ENCODE assay signal across 23 cellular contexts in genomic region chr14:36450550-36450949, GRCh38.
A peak's percentile ranks its signal among the peaks of the same experiment; 100 is the strongest.
DNase-seq lines count a peak whose midpoint lies in the region; ATAC-seq, FAIRE-seq and TF ChIP-seq lines count a peak whose summit lies in the region.
"Had no signal": no experiment of that assay in that cellular context is flagged by ENCODE, and none has a peak within 500 bp of the region (broad histone marks: within the 10 kb centered on the region; RNA-seq: fewer than 3 reads in every experiment).

No MANE protein-coding gene starts in this region.

- no peaks in the 10 kb centered on the region for H3F3A ChIP-seq in PC-3 (ENCODE audit: low read length, unreplicated experiment)

- ATAC-seq in HepG2 = no peak
- ATAC-seq in right lobe of liver = no peak
- peak; percentile 59; the same call in 1 of the 2 replicates for ATAC-seq in PC-3
- no peak for ATAC-seq in GM19328 (IDR thresholded peaks at IDR 0.05; ENCODE audit: unreplicated experiment)
- ATAC-seq: activated naive CD4-positive, alpha-beta T cell treated with anti-CD3 and anti-CD28 coated beads, Interleukin-2, amount 50 U/mL, for 72 hours; activated T-helper 17 cell treated with anti-CD3 and anti-CD28 coated beads, Interleukin-2, amount 50 U/mL, for 72 hours; gastroesophageal sphincter had no signal

- no peaks in the 10 kb centered on the region for H3K9me2 ChIP-seq in PC-3 (replicated peaks; ENCODE audit: low read length)

- H3K79me2 ChIP-seq in HepG2 (ENCODE audit: insufficient read depth, low read length) (no peaks in the 10 kb centered on the region), PC-3 (ENCODE audit: low read length) (no peaks in the 10 kb centered on the region), keratinocyte (ENCODE audit: control insufficient read depth, insufficient read depth, low read length) (no peaks in the 10 kb centered on the region)

- TF ChIP-seq RAD21 in HepG2 (CRISPR knock-in tag; IDR thresholded peaks at IDR 0.05) = no peak

- H3K27ac ChIP-seq in HepG2 (ENCODE audit: extremely low read length, insufficient read depth, low read length) (no peak overlapping the region), right lobe of liver (no peak overlapping the region), PC-3 (ENCODE audit: low read length) (no peak overlapping the region), keratinocyte (ENCODE audit: control insufficient read depth, insufficient read depth, low read length) (no peak overlapping the region)
- H3K27ac ChIP-seq: esophagus squamous epithelium, gastroesophageal sphincter had no signal

- H3K36me3 ChIP-seq in HepG2 (replicated peaks in 1 of 2; ENCODE audit: control insufficient read depth in 1 of 2, insufficient read depth in 2 of 2, low read length in 2 of 2) (no peaks in the 10 kb centered on the region), right lobe of liver (no peaks in the 10 kb centered on the region), PC-3 (ENCODE audit: low read depth, low read length) (no peaks in the 10 kb centered on the region), keratinocyte (ENCODE audit: control insufficient read depth in 2 of 2, extremely low read depth in 1 of 2, insufficient read depth in 2 of 2, low read length in 2 of 2) (no peaks in the 10 kb centered on the region)
- H3K36me3 ChIP-seq: esophagus squamous epithelium, gastroesophageal sphincter had no signal

- POLR2A ChIA-PET in HepG2 (lab: Yijun Ruan, JAX) = no interaction called here
- POLR2A ChIA-PET in PC-3 (lab: Charles Lee; ENCODE audit: unreplicated experiment) = interaction anchor here (0.5 kb wide), 1 partner anchor 490 kb away, joined by 3 read pairs; no protein-coding TSS in a partner anchor

- H4K20me1 ChIP-seq in HepG2 (ENCODE audit: insufficient read depth, low read length) (no peaks in the 10 kb centered on the region), PC-3 (ENCODE audit: low read length) (no peaks in the 10 kb centered on the region), keratinocyte (ENCODE audit: control insufficient read depth, extremely low read depth, insufficient read depth, low read length) (no peaks in the 10 kb centered on the region)

- in situ Hi-C loops in HepG2 (cut with HindIII; ENCODE audit: extremely low pct_ligation_motif_present, low pct_unique_long_range_greater_than_20kb) = no loop called here

- no peak overlapping the region for H2AFZ ChIP-seq in HepG2 (ENCODE audit: low read length)
- H2AFZ ChIP-seq in PC-3 (ENCODE audit: low read length) = no peak overlapping the region
- no peak overlapping the region for H2AFZ ChIP-seq in keratinocyte (ENCODE audit: control insufficient read depth, low read length)

- H3K9ac ChIP-seq in HepG2 (ENCODE audit: insufficient read depth, low read depth, low read length) = no peak overlapping the region
- no peak overlapping the region for H3K9ac ChIP-seq in PC-3 (ENCODE audit: low read length)
- H3K9ac ChIP-seq in keratinocyte (ENCODE audit: control insufficient read depth, extremely low read depth, insufficient read depth, low read length) = no peak overlapping the region

- CTCF ChIA-PET in HepG2 (lab: Yijun Ruan, JAX; ENCODE audit: low intra/inter-chr PET ratio, low total read pairs) = no interaction called here
- CTCF ChIA-PET in PC-3 (lab: Charles Lee) = interaction anchor here (0.6 kb wide), 1 partner anchor 14 kb away, joined by 3 read pairs; no protein-coding TSS in a partner anchor

- TF ChIP-seq CTCF in HepG2 (CRISPR knock-in tag; IDR thresholded peaks at IDR 0.05) (no peak), right lobe of liver (IDR thresholded peaks at IDR 0.05) (no peak), PC-3 (conservative IDR thresholded peaks at IDR 0.05; ENCODE audit: low read depth, low read length) (peak; percentile 41), keratinocyte (optimal IDR thresholded peaks at IDR 0.05 in 1 of 3, IDR thresholded peaks at IDR 0.05 in 1 of 3, conservative IDR thresholded peaks at IDR 0.05 in 1 of 3; ENCODE audit: extremely low read depth in 1 of 3, insufficient read depth in 2 of 3, low read length in 3 of 3) (peak; percentile 14 to 52 (median 31))

- H3K4me2 ChIP-seq in HepG2 (ENCODE audit: low read depth, low read length) (no peak overlapping the region), PC-3 (ENCODE audit: low read length) (no peak overlapping the region), keratinocyte (ENCODE audit: control insufficient read depth, extremely low read depth, insufficient read depth, low read depth, low read length) (no peak overlapping the region)

- H3K4me1 ChIP-seq in HepG2 (ENCODE audit: insufficient read depth, low read length) (peaks cover 15% of the 10 kb centered on the region), right lobe of liver (peaks cover 0 to 26% (median 9%) of the 10 kb centered on the region in 4 donors), PC-3 (ENCODE audit: insufficient read depth, low read length) (no peaks in the 10 kb centered on the region), keratinocyte (ENCODE audit: control insufficient read depth, extremely low read depth, insufficient read depth, low read length) (no peaks in the 10 kb centered on the region)
- H3K4me1 ChIP-seq: esophagus squamous epithelium, gastroesophageal sphincter had no signal

- TF ChIP-seq EP300 in HepG2 (IDR thresholded peaks at IDR 0.05; ENCODE audit: low read depth in 2 of 2, low read length in 2 of 2) (no peak), HepG2 (CRISPR knock-in tag; IDR thresholded peaks at IDR 0.05; ENCODE audit: borderline replicate concordance) (no peak)

- intact Hi-C loops in HepG2 (cut with micrococcal nuclease; ENCODE audit: unreplicated experiment) = no loop called here
- intact Hi-C loops in right lobe of liver (cut with DNase I) = no loop called here
- intact Hi-C loops in PC-3 (cut with micrococcal nuclease) = no loop called here

- DNase-seq in HepG2 (ENCODE audit: low spot score) (no peak), right lobe of liver (no peak), PC-3 (peak; percentile 39), keratinocyte (ENCODE audit: low read depth, low spot score) (no peak), HPDE6-E6E7 (ENCODE audit: extremely low spot score) (no peak), NCI-H187 treated with DMSO at 0.1 percent for 48 hours (lab: John Stamatoyannopoulos, UW) (no peak), NCI-H2227 treated with DMSO at 0.1 percent for 48 hours (lab: John Stamatoyannopoulos, UW) (no peak)
- DNase-seq: activated CD4-positive, alpha-beta T cell treated with anti-CD3 and anti-CD28 coated beads, Interleukin-2, amount 50 U/mL, for 4 hours; activated CD8-positive, alpha-beta memory T cell treated with anti-CD3 and anti-CD28 coated beads, Interleukin-2, amount 50 U/mL, for 4 hours; anterior cingulate cortex; esophagus squamous epithelium; hypothalamus; islet precursor cell; NCI-H1105; NCI-H774; OCI-M1; Right ventricle myocardium superior; T-helper 9 cell; trophoblast cell had no signal

- 68% methylated on average over 4 of the region's 4 CpGs for WGBS in HepG2 (ENCODE audit: low lambda C conversion rate)
- 94% methylated on average over 4 of the region's 4 CpGs for WGBS in right lobe of liver (ENCODE audit: insufficient coverage, low coverage, low lambda C conversion rate, missing lambda C conversion rate)

- BruUV-seq in HepG2 (replicated peaks; lab: Mats Ljungman, UMichigan) (no TSS peak), PC-3 (replicated peaks; lab: Mats Ljungman, UMichigan) (no TSS peak)

- H3K27me3 ChIP-seq in HepG2 (ENCODE audit: control insufficient read depth in 1 of 2, insufficient read depth in 2 of 2, low read length in 2 of 2) (no peaks in the 10 kb centered on the region), right lobe of liver (no peaks in the 10 kb centered on the region), PC-3 (ENCODE audit: low read length) (peaks cover 46% of the 10 kb centered on the region), keratinocyte (ENCODE audit: control insufficient read depth, extremely low read depth, insufficient read depth, low read length) (no peaks in the 10 kb centered on the region)
- H3K27me3 ChIP-seq: esophagus squamous epithelium had no signal

- dilution Hi-C loops in keratinocyte (cut with MboI; ENCODE audit: extremely low pct_ligation_motif_present, low sequenced_read_pairs) = no loop called here

- H3K4me3 ChIP-seq in HepG2 (replicated peaks in 1 of 3; ENCODE audit: insufficient read depth in 1 of 3, low read depth in 2 of 3, low read length in 3 of 3) (no peak overlapping the region), right lobe of liver (no peak overlapping the region), PC-3 (ENCODE audit: low read length) (no peak overlapping the region), keratinocyte (ENCODE audit: control insufficient read depth in 2 of 3, extremely low read depth in 1 of 3, insufficient read depth in 2 of 3, low read depth in 1 of 3, low read length in 3 of 3) (no peak overlapping the region)
- H3K4me3 ChIP-seq: esophagus squamous epithelium, gastroesophageal sphincter had no signal

- TF ChIP-seq POLR2A in HepG2 (IDR thresholded peaks at IDR 0.05; ENCODE audit: insufficient read depth in 1 of 2, low read depth in 2 of 2, low read length in 2 of 2) (no peak), right lobe of liver (IDR thresholded peaks at IDR 0.05) (no peak)

- H3K9me3 ChIP-seq in HepG2 (ENCODE audit: low read length) = no peaks in the 10 kb centered on the region
- no peaks in the 10 kb centered on the region for H3K9me3 ChIP-seq in right lobe of liver
- no peaks in the 10 kb centered on the region for H3K9me3 ChIP-seq in PC-3 (ENCODE audit: low read length)
- no peaks in the 10 kb centered on the region for H3K9me3 ChIP-seq in keratinocyte (ENCODE audit: control insufficient read depth, low read depth, low read length)
- H3K9me3 ChIP-seq: esophagus squamous epithelium, gastroesophageal sphincter had no signal

- FAIRE-seq in HepG2 (lab: Jason Lieb, UNC) (no peak), keratinocyte (lab: Jason Lieb, UNC) (no peak)

- no peaks in the 10 kb centered on the region for H3K9me1 ChIP-seq in keratinocyte (ENCODE audit: control insufficient read depth, extremely low read depth, insufficient read depth, low read length)

TF ChIP-seq in HepG2, 621 proteins besides CTCF, POLR2A, EP300 and RAD21 (continues in another document):
- TF ChIP-seq ZFY (CRISPR knock-in tag; IDR thresholded peaks at IDR 0.05) (no peak), KLF6 (CRISPR knock-in tag; IDR thresholded peaks at IDR 0.05) (no peak), ZBTB42 (CRISPR knock-in tag; IDR thresholded peaks at IDR 0.05) (no peak)

Comparison
In these comparisons a context has a peak if more than half of its experiments do, and no peak if none do; other contexts are left out.
1. CTCF ChIP-seq: peak in PC-3 (single experiment) and keratinocyte (3 of 3); none in HepG2 (single experiment) and right lobe of liver (0 of 4).